In the genomic region with DNA sequence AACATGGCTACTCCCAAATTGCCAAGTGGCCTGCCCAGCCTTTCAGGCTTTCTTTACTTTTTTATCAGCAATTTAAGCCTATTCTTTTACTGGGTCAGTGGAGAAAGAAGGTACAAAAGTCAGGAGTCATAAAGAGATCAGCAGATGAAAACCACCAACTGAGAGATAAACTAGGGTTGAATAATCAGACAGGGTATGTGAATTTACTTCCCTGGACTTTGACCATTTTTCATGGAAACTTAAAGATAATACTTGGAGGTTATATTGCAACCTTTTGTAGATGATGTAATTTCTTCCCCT, we compare ENCODE assay signal across 24 cellular contexts. TPM values are rescaled to one million over a fixed set of nuclear protein-coding genes. Genes with fewer than 3 reads are reported as not detected.
DNase-seq lines count a peak whose midpoint lies in the region; ATAC-seq, FAIRE-seq and TF ChIP-seq lines count a peak whose summit lies in the region.
"Had no signal": no experiment of that assay in that cellular context is flagged by ENCODE, and none has a peak within 500 bp of the region (broad histone marks: within the 10 kb centered on the region; RNA-seq: fewer than 3 reads in every experiment).

No MANE protein-coding gene starts in this region.

- POLR2A ChIA-PET in HepG2 (lab: Yijun Ruan, JAX) = no interaction called here

- no peak for TF ChIP-seq CTCF in liver (IDR thresholded peaks at IDR 0.05; ENCODE audit: low read depth, low read length, missing input control)
- TF ChIP-seq CTCF in HepG2 (CRISPR knock-in tag; IDR thresholded peaks at IDR 0.05) = no peak

- H3K4me2 ChIP-seq in HepG2 (ENCODE audit: low read depth, low read length) (no peak overlapping the region), mesendoderm (ENCODE audit: low read length) (no peak overlapping the region)
- H3K4me2 ChIP-seq: BLaER1 treated with 17β-estradiol and CSF1 and Interleukin-3, amounts not matched to agents 10 nM and 100 nM had no signal

- no peak for TF ChIP-seq POLR2A in HepG2 (IDR thresholded peaks at IDR 0.05; ENCODE audit: insufficient read depth in 1 of 2, low read depth in 2 of 2, low read length in 2 of 2)

- H3K4me3 ChIP-seq in liver (ENCODE audit: low read depth in 1 of 3, low read length in 3 of 3) (no peak overlapping the region), HepG2 (replicated peaks in 1 of 3; ENCODE audit: insufficient read depth in 1 of 3, low read depth in 2 of 3, low read length in 3 of 3) (no peak overlapping the region), mesendoderm (ENCODE audit: low read length) (no peak overlapping the region)
- H3K4me3 ChIP-seq: BLaER1 treated with 17β-estradiol and CSF1 and Interleukin-3, amounts not matched to agents 10 nM and 100 nM; GM23248; MG63; SJSA1 had no signal

- intact Hi-C loops in HepG2 (cut with micrococcal nuclease; ENCODE audit: unreplicated experiment) = no loop called here

- no peak for TF ChIP-seq EP300 in HepG2 (IDR thresholded peaks at IDR 0.05; ENCODE audit: low read depth in 2 of 2, low read length in 2 of 2)
- TF ChIP-seq EP300 in HepG2 (CRISPR knock-in tag; IDR thresholded peaks at IDR 0.05; ENCODE audit: borderline replicate concordance) = no peak

- no peak overlapping the region for H2AFZ ChIP-seq in HepG2 (ENCODE audit: low read length)
- H2AFZ ChIP-seq: GM23248 had no signal

- H4K5ac ChIP-seq in mesendoderm (ENCODE audit: low read length) = no peak overlapping the region

- no peak overlapping the region for H3K9ac ChIP-seq in liver (ENCODE audit: low read depth in 1 of 2, low read length in 2 of 2)
- H3K9ac ChIP-seq in HepG2 (ENCODE audit: insufficient read depth, low read depth, low read length) = no peak overlapping the region
- no peak overlapping the region for H3K9ac ChIP-seq in mesendoderm (ENCODE audit: low read length)
- H3K9ac ChIP-seq: BLaER1 treated with 17β-estradiol and CSF1 and Interleukin-3, amounts not matched to agents 10 nM and 100 nM; GM23248 had no signal

- H3K9me3 ChIP-seq in liver (ENCODE audit: control insufficient read depth in 4 of 4, low read length in 3 of 4) (no peaks in the 10 kb centered on the region), HepG2 (ENCODE audit: low read length) (no peaks in the 10 kb centered on the region)
- H3K9me3 ChIP-seq: BLaER1 treated with 17β-estradiol and CSF1 and Interleukin-3, amounts not matched to agents 10 nM and 100 nM; MG63; SJSA1 had no signal

- in situ Hi-C loops in HepG2 (cut with HindIII; ENCODE audit: extremely low pct_ligation_motif_present, low pct_unique_long_range_greater_than_20kb) = no loop called here

- H4K20me1 ChIP-seq in HepG2 (ENCODE audit: insufficient read depth, low read length) = no peaks in the 10 kb centered on the region
- H4K20me1 ChIP-seq: BLaER1 treated with 17β-estradiol and CSF1 and Interleukin-3, amounts not matched to agents 10 nM and 100 nM had no signal

- H3K36me3 ChIP-seq in liver (ENCODE audit: control insufficient read depth in 4 of 4, insufficient read depth in 3 of 4, low read depth in 1 of 4, low read length in 3 of 4) (no peaks in the 10 kb centered on the region), HepG2 (replicated peaks in 1 of 2; ENCODE audit: control insufficient read depth in 1 of 2, insufficient read depth in 2 of 2, low read length in 2 of 2) (no peaks in the 10 kb centered on the region), mesendoderm (ENCODE audit: control insufficient read depth, insufficient read depth, low read length) (no peaks in the 10 kb centered on the region)
- H3K36me3 ChIP-seq: BLaER1 treated with 17β-estradiol and CSF1 and Interleukin-3, amounts not matched to agents 10 nM and 100 nM; MG63; SJSA1 had no signal

- BruUV-seq in HepG2 (replicated peaks; lab: Mats Ljungman, UMichigan) = no TSS peak

- no peak for FAIRE-seq in HepG2 (lab: Jason Lieb, UNC)

- H2BK15ac ChIP-seq in mesendoderm (replicated peaks; ENCODE audit: low read depth) = no peak overlapping the region

- H2AK5ac ChIP-seq in mesendoderm (ENCODE audit: low read length) = no peak overlapping the region

- ATAC-seq in HepG2 (no peak), GM21576 (IDR thresholded peaks at IDR 0.05; ENCODE audit: unreplicated experiment) (no peak), HG03108 (IDR thresholded peaks at IDR 0.05; ENCODE audit: unreplicated experiment) (no peak), GM21737 (IDR thresholded peaks at IDR 0.05; ENCODE audit: unreplicated experiment) (no peak)
- ATAC-seq: Right ventricle myocardium inferior had no signal

- H3K56ac ChIP-seq in mesendoderm (ENCODE audit: low read length) = no peak overlapping the region

- peaks cover 2 to 13% (median 4%) of the 10 kb centered on the region in 4 donors for H3K4me1 ChIP-seq in liver (ENCODE audit: control insufficient read depth in 4 of 4, insufficient read depth in 4 of 4, low read length in 3 of 4)
- H3K4me1 ChIP-seq in HepG2 (ENCODE audit: insufficient read depth, low read length) = 0 out of 2 replicates have a peak, but pooled peaks cover 9% of the 10 kb centered on the region
- no peaks in the 10 kb centered on the region for H3K4me1 ChIP-seq in mesendoderm (ENCODE audit: control insufficient read depth, low read depth, low read length)
- H3K4me1 ChIP-seq: SJSA1 had no signal

- peak overlapping the region; percentile 39 for H4K8ac ChIP-seq in mesendoderm (ENCODE audit: low read depth, low read length)

- H3K27ac ChIP-seq in liver (ENCODE audit: low read depth in 1 of 2, low read length in 2 of 2) (no peak overlapping the region), HepG2 (ENCODE audit: extremely low read length, insufficient read depth, low read length) (no peak overlapping the region), mesendoderm (ENCODE audit: low read depth, low read length) (no peak overlapping the region)
- H3K27ac ChIP-seq: BLaER1 treated with 17β-estradiol and CSF1 and Interleukin-3, amounts not matched to agents 10 nM and 100 nM; GM23248; SJSA1 had no signal

- no peak overlapping the region for H2BK5ac ChIP-seq in mesendoderm (ENCODE audit: low read length)

- DNase-seq in HepG2 (ENCODE audit: low spot score) (no peak), amniotic epithelial cell (ENCODE audit: low read depth) (peak; percentile 64), mesendoderm (no peak), NCI-H1105 treated with DMSO at 0.1 percent for 48 hours (lab: John Stamatoyannopoulos, UW) (no peak)
- DNase-seq: 8988T; CD8-positive, alpha-beta memory T cell; EL; GM23248; H9; IMR-90; MG63; NCI-H1092 treated with DMSO at 0.1 percent for 48 hours; NCI-H146; NCI-H2029; NCI-H345; NCI-H82; T-helper 1 cell had no signal

- no peaks in the 10 kb centered on the region for H3K79me2 ChIP-seq in HepG2 (ENCODE audit: insufficient read depth, low read length)
- H3K79me2 ChIP-seq in mesendoderm (ENCODE audit: control insufficient read depth, insufficient read depth, low read length) = no peaks in the 10 kb centered on the region

- no peak overlapping the region for H3K23ac ChIP-seq in mesendoderm (ENCODE audit: low read length)

- H3K4ac ChIP-seq in mesendoderm (ENCODE audit: low read depth, low read length) = no peak overlapping the region

- no peaks in the 10 kb centered on the region for H3K79me1 ChIP-seq in mesendoderm (ENCODE audit: low read length)

- no peak overlapping the region for H3K18ac ChIP-seq in mesendoderm (ENCODE audit: low read length)

- H3K27me3 ChIP-seq in liver (ENCODE audit: control insufficient read depth in 4 of 4, insufficient read depth in 4 of 4, low read length in 3 of 4) = no peaks in the 10 kb centered on the region
- H3K27me3 ChIP-seq in HepG2 (ENCODE audit: control insufficient read depth in 1 of 2, insufficient read depth in 2 of 2, low read length in 2 of 2) = peaks cover 0 to 1% of the 10 kb centered on the region in 2 experiments; a peak in 1 of 5 replicates
- H3K27me3 ChIP-seq in mesendoderm (ENCODE audit: insufficient read depth, low read length, poor library complexity) = no peaks in the 10 kb centered on the region
- H3K27me3 ChIP-seq: BLaER1 treated with 17β-estradiol and CSF1 and Interleukin-3, amounts not matched to agents 10 nM and 100 nM; MG63; SJSA1 had no signal

- TF ChIP-seq RAD21 in liver (IDR thresholded peaks at IDR 0.05) = no peak
- no peak for TF ChIP-seq RAD21 in HepG2 (CRISPR knock-in tag; IDR thresholded peaks at IDR 0.05)

- no peak overlapping the region for H2BK120ac ChIP-seq in mesendoderm (ENCODE audit: low read depth, low read length)

- CTCF ChIA-PET in HepG2 (lab: Yijun Ruan, JAX; ENCODE audit: low intra/inter-chr PET ratio, low total read pairs) = no interaction called here

TF ChIP-seq in liver, 16 proteins besides CTCF, POLR2A, EP300 and RAD21 (continues in another document):
- TF ChIP-seq HNF4A (conservative IDR thresholded peaks at IDR 0.05) (peak; percentile 36 to 45), YY1 (IDR thresholded peaks at IDR 0.05) (peak; percentile 72), TAF1 (conservative IDR thresholded peaks at IDR 0.05) (no peak)

TF ChIP-seq in HepG2, 621 proteins besides CTCF, POLR2A, EP300 and RAD21 (continues in another document):
- TF ChIP-seq FOSL2 (CRISPR knock-in tag; IDR thresholded peaks at IDR 0.05) = no peak

RNA-seq across cellular contexts. Expression of gene KLHL8, which starts 8.1 kb away (rescaled TPM):
- total RNA-seq in liver = 10 to 100 TPM in 1 of 2 donors, 1 to 10 TPM in 1; 7.4 to 14.4 TPM
- 1 to 10 TPM; 2.9 TPM for polyA plus RNA-seq in liver
- total RNA-seq in HepG2 (2016; rRNA removed; fragmentation: Illumina TruSeq; extraction: Trizol) = 11.7 and 18.4 TPM in 2 replicates
- total RNA-seq in HepG2 (2016; cell fraction: cytosol; rRNA removed; fragmentation: Illumina TruSeq; extraction: Trizol; ENCODE audit: low read depth) = 29.5 and 30.8 TPM in 2 replicates
- total RNA-seq in HepG2 (2016; cell fraction: insoluble cytoplasmic fraction; rRNA removed; fragmentation: Illumina TruSeq; extraction: Trizol) = 12.4 and 16.0 TPM in 2 replicates
- total RNA-seq in HepG2 (2016; cell fraction: membrane; rRNA removed; fragmentation: Illumina TruSeq; extraction: Trizol) = 21.3 and 27.0 TPM in 2 replicates
- total RNA-seq in HepG2 (2016; cell fraction: nucleus; rRNA removed; fragmentation: Illumina TruSeq; extraction: Trizol) = 10.2 and 11.7 TPM in 2 replicates
- polyA plus RNA-seq in HepG2 (2011; rRNA removed) = 2.6 and 2.8 TPM in 2 replicates
- 1.7 and 3.5 TPM in 2 replicates for polyA plus RNA-seq in HepG2 (2011; cell fraction: cytosol; rRNA removed)
- polyA plus RNA-seq in HepG2 (2011; cell fraction: nucleus; rRNA removed) = 1.6 TPM in 2 replicates
- 7.8 and 8.3 TPM in 2 replicates for polyA plus RNA-seq in HepG2 (2012)
- 0.57 and 0.74 TPM in 2 replicates for polyA plus RNA-seq in HepG2 (2016; cell fraction: cytosol; fragmentation: Illumina TruSeq; extraction: Trizol; ENCODE audit: low read depth)
- 13.1 and 14.9 TPM in 2 replicates for polyA plus RNA-seq in HepG2 (2016; cell fraction: insoluble cytoplasmic fraction; fragmentation: Illumina TruSeq; extraction: Trizol; ENCODE audit: low read depth)
- polyA plus RNA-seq in HepG2 (2016; cell fraction: membrane; fragmentation: Illumina TruSeq; extraction: Trizol; ENCODE audit: low read depth) = 2.8 and 3.1 TPM in 2 replicates
- polyA plus RNA-seq in HepG2 (2016; cell fraction: nucleus; fragmentation: Illumina TruSeq; extraction: Trizol; ENCODE audit: insufficient read depth, low read depth) = 6.6 and 6.7 TPM in 2 replicates
- polyA minus RNA-seq in HepG2 (2011; rRNA and poly(A)+ RNA removed; ENCODE audit: low replicate concordance) = 6.6 and 12.6 TPM in 2 replicates
- 8.1 and 10.3 TPM in 2 replicates for polyA minus RNA-seq in HepG2 (2011; cell fraction: cytosol; rRNA and poly(A)+ RNA removed)
- 12.7 and 12.9 TPM in 2 replicates for polyA minus RNA-seq in HepG2 (2011; cell fraction: nucleus; rRNA and poly(A)+ RNA removed)
- polyA plus RNA-seq in mesendoderm (2013, experiment 1 of 2) = 3.2 TPM
- polyA plus RNA-seq in mesendoderm (2013, experiment 2 of 2) = 3.2 TPM
